Comparison of ENCODE assay signal across 21 cellular contexts in genomic region chrX:57607295-57608187, GRCh38. TPM values are rescaled to one million over a fixed set of nuclear protein-coding genes. Genes with fewer than 3 reads are reported as not detected.
A peak's percentile ranks its signal among the peaks of the same experiment; 100 is the strongest.
DNase-seq lines count a peak whose midpoint lies in the region; ATAC-seq and TF ChIP-seq lines count a peak whose summit lies in the region.
"Had no signal": no experiment of that assay in that cellular context is flagged by ENCODE, and none has a peak within 500 bp of the region (broad histone marks: within the 10 kb centered on the region; RNA-seq: fewer than 3 reads in every experiment).

No MANE protein-coding gene starts in this region.

- H3K4me3 Mint-ChIP-seq in stimulated activated memory B cell treated with anti-CD40 and anti-IgM and Interleukin-4, amounts not matched to agents 10 μg/mL and 1 μg/mL and 100 μg/mL, for 72 hours: no peak overlapping the region
- H3K4me3 Mint-ChIP-seq in CD8-positive, alpha-beta memory T cell: no peak overlapping the region
- H3K4me3 Mint-ChIP-seq: activated naive CD4-positive, alpha-beta T cell treated with anti-CD3 and anti-CD28 coated beads, Interleukin-2, amount 50 U/mL, for 24 hours; activated T-cell treated with anti-CD3 and anti-CD28 coated beads, Interleukin-2, amount 50 U/mL, for 72 hours; HFFc6; stimulated activated naive B cell treated with anti-CD40 and anti-IgM and Interleukin-4, amounts not matched to agents 10 μg/mL and 1 μg/mL and 100 μg/mL, for 72 hours had no signal

- no peaks in the 10 kb centered on the region for H3K9me3 ChIP-seq in SJSA1 (replicated peaks)
- H3K9me3 ChIP-seq in hepatocyte (ENCODE audit: low read depth): no peaks in the 10 kb centered on the region
- no peaks in the 10 kb centered on the region for H3K9me3 ChIP-seq in skeletal muscle satellite cell (replicated peaks; ENCODE audit: low read length)
- H3K9me3 ChIP-seq in CD8-positive, alpha-beta memory T cell (ENCODE audit: low read length): no peaks in the 10 kb centered on the region

- H3K4me3 ChIP-seq in SJSA1 (peak overlapping the region; percentile 18), hepatocyte (no peak overlapping the region), skeletal muscle satellite cell (ENCODE audit: low read length) (peak overlapping the region; percentile 45)
- no peak overlapping the region for H3K4me3 ChIP-seq in CD8-positive, alpha-beta memory T cell (ENCODE audit: low read length)
- H3K4me3 ChIP-seq: ascending aorta, tibial artery had no signal

- peaks cover 9% of the 10 kb centered on the region; the same call in 1 of the 2 replicates for H3K4me1 ChIP-seq in SJSA1 (replicated peaks)
- no peaks in the 10 kb centered on the region for H3K4me1 ChIP-seq in hepatocyte (ENCODE audit: insufficient read depth)
- H3K4me1 ChIP-seq in skeletal muscle satellite cell (ENCODE audit: control insufficient read depth, insufficient read depth, low read length): no peaks in the 10 kb centered on the region
- no peaks in the 10 kb centered on the region for H3K4me1 ChIP-seq in CD8-positive, alpha-beta memory T cell (ENCODE audit: insufficient read depth, low read length)
- H3K4me1 ChIP-seq: ascending aorta, tibial artery had no signal

- peak overlapping the region; percentile 62 for H3K4me2 ChIP-seq in hepatocyte
- peak overlapping the region; percentile 78 for H3K4me2 ChIP-seq in skeletal muscle satellite cell (ENCODE audit: low read length)

- no peak for ATAC-seq in HG02981 (IDR thresholded peaks at IDR 0.05; ENCODE audit: unreplicated experiment)
- no peak for ATAC-seq in stimulated activated memory B cell treated with anti-CD40 and anti-IgM and Interleukin-4, amounts not matched to agents 10 μg/mL and 1 μg/mL and 100 μg/mL, for 72 hours
- ATAC-seq: activated T-cell treated with anti-CD3 and anti-CD28 coated beads, Interleukin-2, amount 50 U/mL, for 72 hours; stimulated activated naive B cell treated with anti-CD40 and anti-IgM and Interleukin-4, amounts not matched to agents 10 μg/mL and 1 μg/mL and 100 μg/mL, for 72 hours had no signal

- 59% methylated on average over 18 of the region's 18 CpGs for WGBS in hepatocyte (ENCODE audit: low lambda C conversion rate, missing lambda C conversion rate)

- CTCF ChIA-PET in CD8-positive, alpha-beta memory T cell (lab: Charles Lee): no interaction called here

- peaks cover 8% of the 10 kb centered on the region for H3K9me3 Mint-ChIP-seq in stimulated activated memory B cell treated with anti-CD40 and anti-IgM and Interleukin-4, amounts not matched to agents 10 μg/mL and 1 μg/mL and 100 μg/mL, for 72 hours
- H3K9me3 Mint-ChIP-seq in CD8-positive, alpha-beta memory T cell: peaks cover 0 to 20% (median 8%) of the 10 kb centered on the region in 5 donors
- H3K9me3 Mint-ChIP-seq: activated naive CD4-positive, alpha-beta T cell treated with anti-CD3 and anti-CD28 coated beads, Interleukin-2, amount 50 U/mL, for 24 hours; HFFc6 had no signal

- H3K9me2 ChIP-seq in hepatocyte (replicated peaks; ENCODE audit: insufficient read depth): no peaks in the 10 kb centered on the region

- H3K36me3 Mint-ChIP-seq in stimulated activated memory B cell treated with anti-CD40 and anti-IgM and Interleukin-4, amounts not matched to agents 10 μg/mL and 1 μg/mL and 100 μg/mL, for 72 hours: peaks cover 28% of the 10 kb centered on the region
- peaks cover 0 to 10% (median 8%) of the 10 kb centered on the region in 3 donors for H3K36me3 Mint-ChIP-seq in CD8-positive, alpha-beta memory T cell

- no peak for TF ChIP-seq CTCF in hepatocyte (IDR thresholded peaks at IDR 0.05; ENCODE audit: poor library complexity)

- H3K4me1 Mint-ChIP-seq in stimulated activated memory B cell treated with anti-CD40 and anti-IgM and Interleukin-4, amounts not matched to agents 10 μg/mL and 1 μg/mL and 100 μg/mL, for 72 hours: no peaks in the 10 kb centered on the region
- peaks cover 0 to 26% (median 0%) of the 10 kb centered on the region in 3 donors for H3K4me1 Mint-ChIP-seq in CD8-positive, alpha-beta memory T cell
- H3K4me1 Mint-ChIP-seq: activated naive CD4-positive, alpha-beta T cell treated with anti-CD3 and anti-CD28 coated beads, Interleukin-2, amount 50 U/mL, for 24 hours; stimulated activated naive B cell treated with anti-CD40 and anti-IgM and Interleukin-4, amounts not matched to agents 10 μg/mL and 1 μg/mL and 100 μg/mL, for 72 hours had no signal

- no peak overlapping the region for H3K27ac Mint-ChIP-seq in stimulated activated memory B cell treated with anti-CD40 and anti-IgM and Interleukin-4, amounts not matched to agents 10 μg/mL and 1 μg/mL and 100 μg/mL, for 72 hours
- H3K27ac Mint-ChIP-seq in CD8-positive, alpha-beta memory T cell: no peak overlapping the region
- H3K27ac Mint-ChIP-seq: activated naive CD4-positive, alpha-beta T cell treated with anti-CD3 and anti-CD28 coated beads, Interleukin-2, amount 50 U/mL, for 24 hours; activated T-cell treated with anti-CD3 and anti-CD28 coated beads, Interleukin-2, amount 50 U/mL, for 72 hours; HFFc6; stimulated activated naive B cell treated with anti-CD40 and anti-IgM and Interleukin-4, amounts not matched to agents 10 μg/mL and 1 μg/mL and 100 μg/mL, for 72 hours had no signal

- H3K27me3 ChIP-seq in SJSA1 (replicated peaks) (no peaks in the 10 kb centered on the region), hepatocyte (no peaks in the 10 kb centered on the region), skeletal muscle satellite cell (ENCODE audit: control insufficient read depth, insufficient read depth, low read length) (no peaks in the 10 kb centered on the region)
- no peaks in the 10 kb centered on the region for H3K27me3 ChIP-seq in CD8-positive, alpha-beta memory T cell (ENCODE audit: insufficient read depth, low read length, poor library complexity, severe bottlenecking)
- H3K27me3 ChIP-seq: ascending aorta, tibial artery had no signal

- no peaks in the 10 kb centered on the region for H3K27me3 Mint-ChIP-seq in stimulated activated memory B cell treated with anti-CD40 and anti-IgM and Interleukin-4, amounts not matched to agents 10 μg/mL and 1 μg/mL and 100 μg/mL, for 72 hours
- H3K27me3 Mint-ChIP-seq in CD8-positive, alpha-beta memory T cell: peaks cover 0 to 6% of the 10 kb centered on the region in 2 donors
- H3K27me3 Mint-ChIP-seq: activated naive CD4-positive, alpha-beta T cell treated with anti-CD3 and anti-CD28 coated beads, Interleukin-2, amount 50 U/mL, for 24 hours; stimulated activated naive B cell treated with anti-CD40 and anti-IgM and Interleukin-4, amounts not matched to agents 10 μg/mL and 1 μg/mL and 100 μg/mL, for 72 hours had no signal

- POLR2A ChIA-PET in CD8-positive, alpha-beta memory T cell (lab: Charles Lee): no interaction called here

- H2AFZ ChIP-seq in hepatocyte: no peak overlapping the region

- no peaks in the 10 kb centered on the region for H3K36me3 ChIP-seq in SJSA1
- no peaks in the 10 kb centered on the region for H3K36me3 ChIP-seq in hepatocyte (replicated peaks; ENCODE audit: insufficient read depth, low read depth)
- no peaks in the 10 kb centered on the region for H3K36me3 ChIP-seq in skeletal muscle satellite cell (ENCODE audit: insufficient read depth, low read length)
- H3K36me3 ChIP-seq in CD8-positive, alpha-beta memory T cell (ENCODE audit: insufficient read depth, low read length): no peaks in the 10 kb centered on the region

- no peak overlapping the region for H3K27ac ChIP-seq in SJSA1
- H3K27ac ChIP-seq in hepatocyte: peak overlapping the region; percentile 22
- H3K27ac ChIP-seq in CD8-positive, alpha-beta memory T cell (ENCODE audit: low read depth, low read length): no peak overlapping the region
- H3K27ac ChIP-seq: ascending aorta, tibial artery had no signal

- H4K20me1 ChIP-seq in hepatocyte (ENCODE audit: insufficient read depth, poor library complexity, severe bottlenecking): no peaks in the 10 kb centered on the region

- no peaks in the 10 kb centered on the region for H3K79me2 ChIP-seq in hepatocyte

- H3K9ac ChIP-seq in skeletal muscle satellite cell (ENCODE audit: low read depth, low read length): no peak overlapping the region

- DNase-seq in NCI-H2227 (lab: John Stamatoyannopoulos, UW; ENCODE audit: unreplicated experiment) (peak; percentile 64), SJSA1 (ENCODE audit: low read depth in 1 of 2, low spot score in 2 of 2) (peak; percentile 15 to 41), hepatocyte (ENCODE audit: low spot score) (peak; percentile 13)
- no peak for DNase-seq in CD8-positive, alpha-beta memory T cell
- DNase-seq: activated T-cell treated with anti-CD3 and anti-CD28 coated beads, Interleukin-2, amount 50 U/mL, for 72 hours; AML-193; HFFc6; KG1; midbrain; NCI-H1092; NCI-H2029 treated with DMSO at 0.1 percent for 48 hours; NCI-H69; OCI-M1; stimulated activated naive B cell treated with anti-CD40 and anti-IgM and Interleukin-4, amounts not matched to agents 10 μg/mL and 1 μg/mL and 100 μg/mL, for 72 hours; T-helper 2 cell; tibial artery had no signal

RNA-seq across cellular contexts. Expression of gene ZXDB, which starts 15.7 kb away (rescaled TPM):
- 7.7 and 8.2 TPM in 2 replicates for total RNA-seq in SJSA1 (2014; rRNA removed; shearing (Covaris generic))
- total RNA-seq in hepatocyte: 12.4 and 14.3 TPM in 2 replicates
- 3.1 and 4.1 TPM in 2 replicates for polyA plus RNA-seq in hepatocyte
- total RNA-seq in skeletal muscle satellite cell (2012; rRNA removed): 9.4 and 9.6 TPM in 2 replicates
- total RNA-seq in CD8-positive, alpha-beta memory T cell: 1 to 10 TPM; 6.5 to 6.6 TPM
- 5.6 TPM for polyA plus RNA-seq in CD8-positive, alpha-beta memory T cell

Comparison
In these comparisons a context has a peak if more than half of its experiments do, and no peak if none do; other contexts are left out.
1. DNase-seq: peak in NCI-H2227 (single experiment), SJSA1 (2 of 2) and hepatocyte (single experiment); none in CD8-positive, alpha-beta memory T cell (0 of 5).
2. H3K4me3 ChIP-seq: peak in SJSA1 (single experiment) and skeletal muscle satellite cell (single experiment); none in hepatocyte (single experiment) and CD8-positive, alpha-beta memory T cell (single experiment).